Comparison of ENCODE assay signal across 8 cellular contexts in the genomic region with DNA sequence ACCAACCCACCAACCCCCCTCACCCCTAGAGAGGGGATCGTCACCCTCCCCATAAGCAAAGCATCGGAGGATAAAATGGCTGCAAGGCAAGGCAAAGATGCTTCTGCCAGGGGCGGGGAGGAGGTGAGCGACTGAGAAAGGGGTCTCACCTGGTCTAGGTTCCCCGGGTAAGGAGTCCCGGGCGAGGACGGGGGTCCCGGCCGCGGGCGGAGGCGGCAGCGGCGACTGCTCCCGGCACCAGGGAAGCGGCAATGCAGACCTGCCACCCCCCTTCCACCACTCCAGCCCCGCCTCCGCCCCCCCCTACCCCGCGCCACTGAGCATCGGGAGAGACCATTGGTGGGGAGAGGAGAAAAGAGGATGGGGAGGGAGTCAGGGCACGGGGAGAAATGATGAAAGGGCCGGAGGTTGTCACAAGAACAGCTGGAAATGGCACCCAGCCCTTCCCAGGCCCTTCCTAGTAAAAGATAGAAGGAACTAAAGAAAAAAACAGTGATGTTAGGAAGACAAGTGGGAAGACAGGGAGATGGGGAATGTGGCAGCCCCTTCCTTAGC. TPM values are rescaled to one million over a fixed set of nuclear protein-coding genes. Genes with fewer than 3 reads are reported as not detected.
DNase-seq lines count a peak whose midpoint lies in the region; ATAC-seq, FAIRE-seq and TF ChIP-seq lines count a peak whose summit lies in the region.

TSS of gene SV2A (minus strand) at position 255 of the 555 bp plus-strand sequence. CDS start 4,004 bp downstream, outside the sequence.

- H3K79me2 ChIP-seq in K562 (ENCODE audit: control insufficient read depth, insufficient read depth, low read length) (no peaks in the 10 kb centered on the region), smooth muscle cell (ENCODE audit: low read depth) (peaks cover 8% of the 10 kb centered on the region), PC-9 (ENCODE audit: low read depth) (no peaks in the 10 kb centered on the region)

- intact Hi-C loops in K562 (cut with micrococcal nuclease), result no loop called here
- intact Hi-C loops in PC-9 (cut with micrococcal nuclease; ENCODE audit: unreplicated experiment), result no loop called here

- H4K20me1 ChIP-seq in K562 (replicated peaks; ENCODE audit: control insufficient read depth, insufficient read depth, low read length), result 0 out of 2 replicates have a peak, but pooled peaks cover 3% of the 10 kb centered on the region
- no peaks in the 10 kb centered on the region for H4K20me1 ChIP-seq in smooth muscle cell (ENCODE audit: low read depth)
- no peaks in the 10 kb centered on the region for H4K20me1 ChIP-seq in PC-9 (ENCODE audit: insufficient read depth)

- H3K27ac ChIP-seq in K562 (ENCODE audit: extremely low read depth, low read depth, low read length), result no peak within 1 kb of the TSS
- H3K27ac ChIP-seq in iPS-20b (ENCODE audit: low read length), result peak within 1 kb of the TSS; percentile 48
- no peak within 1 kb of the TSS for H3K27ac ChIP-seq in smooth muscle cell (ENCODE audit: low read depth)
- no peak within 1 kb of the TSS for H3K27ac ChIP-seq in PC-9

- peaks cover 8% of the 10 kb centered on the region; the same call in 2 of the 3 replicates for H3K36me3 ChIP-seq in K562 (ENCODE audit: control insufficient read depth, insufficient read depth, low read length)
- peaks cover 20% of the 10 kb centered on the region for H3K36me3 ChIP-seq in iPS-20b (ENCODE audit: insufficient read depth, low read depth, low read length)
- no peaks in the 10 kb centered on the region for H3K36me3 ChIP-seq in smooth muscle cell (ENCODE audit: low read depth)
- H3K36me3 ChIP-seq in PC-9 (ENCODE audit: low read depth), result peaks cover 4% of the 10 kb centered on the region; the same call in 1 of the 2 replicates

- H3K4me2 ChIP-seq in K562 (ENCODE audit: insufficient read depth, low read length) (no peak within 1 kb of the TSS), smooth muscle cell (peak within 1 kb of the TSS; percentile 99), PC-9 (no peak within 1 kb of the TSS)

- 54% methylated on average over 4 of the region's 24 CpGs for WGBS in K562 (ENCODE audit: insufficient coverage, low coverage, missing lambda C conversion rate)
- 1% methylated on average over 22 of the region's 24 CpGs for WGBS in smooth muscle cell (ENCODE audit: low lambda C conversion rate)

- peak; percentile 11; the same call in 1 of the 3 replicates for ATAC-seq in K562

- TF ChIP-seq CTCF in K562 (IDR thresholded peaks at IDR 0.05 in 2 of 3, conservative IDR thresholded peaks at IDR 0.05 in 1 of 3; ENCODE audit: insufficient read depth in 2 of 3, low read depth in 1 of 3, low read length in 3 of 3) (no peak), smooth muscle cell (IDR thresholded peaks at IDR 0.05; ENCODE audit: borderline replicate concordance, insufficient read depth, poor library complexity, severe bottlenecking) (no peak), PC-9 (conservative IDR thresholded peaks at IDR 0.05) (no peak)

- TF ChIP-seq RAD21 in K562 (CRISPR knock-in tag; conservative IDR thresholded peaks at IDR 0.05 in 1 of 2, IDR thresholded peaks at IDR 0.05 in 1 of 2), result no peak

- H3K9ac ChIP-seq in K562 (ENCODE audit: insufficient read depth in 1 of 2, low read depth in 2 of 2, low read length in 2 of 2) (peak within 1 kb of the TSS in 1 of 2 experiments; percentile 48; a peak in 1 of 4 replicates), iPS-20b (ENCODE audit: low read depth, low read length) (peak within 1 kb of the TSS; percentile 82; the same call in 1 of the 2 replicates), smooth muscle cell (ENCODE audit: low read depth) (peak within 1 kb of the TSS; percentile 62)

- CTCF ChIA-PET in K562 (lab: Yijun Ruan, JAX; ENCODE audit: low intra/inter-chr PET ratio), result no interaction called here
- CTCF ChIA-PET in PC-9 (lab: Charles Lee), result no interaction called here

- TF ChIP-seq POLR2A in K562 (conservative IDR thresholded peaks at IDR 0.05), result no peak

- H3F3A ChIP-seq in smooth muscle cell (ENCODE audit: low read depth), result no peaks in the 10 kb centered on the region
- peaks cover 20% of the 10 kb centered on the region; the same call in 1 of the 2 replicates for H3F3A ChIP-seq in PC-9 (ENCODE audit: insufficient read depth, low read depth)

- DNase-seq in C1 segment of cervical spinal cord (lab: John Stamatoyannopoulos, UW), result peak in 12 of 14 donors; percentile 7 to 88 (median 40)
- peak; percentile 59 for DNase-seq in Jurkat, Clone E6-1 (ENCODE audit: low read depth, low spot score)
- peak; percentile 36 for DNase-seq in T follicular helper cell (ENCODE audit: low read depth)
- DNase-seq in K562 (ENCODE audit: extremely low read depth in 1 of 4, low spot score in 3 of 4), result no peak
- DNase-seq in smooth muscle cell (lab: John Stamatoyannopoulos, UW; ENCODE audit: unreplicated experiment), result peak; percentile 13
- no peak for DNase-seq in PC-9
- no peak for DNase-seq in RCC 7860 (ENCODE audit: low spot score)

- H3K27me3 ChIP-seq in K562 (ENCODE audit: control insufficient read depth in 2 of 2, insufficient read depth in 2 of 2, low read length in 2 of 2) (no peaks in the 10 kb centered on the region), iPS-20b (ENCODE audit: insufficient read depth, low read length) (no peaks in the 10 kb centered on the region), smooth muscle cell (ENCODE audit: low read depth) (no peaks in the 10 kb centered on the region), PC-9 (ENCODE audit: insufficient read depth, low read depth) (no peaks in the 10 kb centered on the region)

- H3K9me3 ChIP-seq in K562 (replicated peaks; ENCODE audit: control insufficient read depth, insufficient read depth, low read depth, low read length) (no peaks in the 10 kb centered on the region), iPS-20b (ENCODE audit: insufficient read depth, low read depth, low read length) (no peaks in the 10 kb centered on the region), smooth muscle cell (replicated peaks; ENCODE audit: low read depth) (no peaks in the 10 kb centered on the region), PC-9 (ENCODE audit: insufficient read depth, low read depth) (no peaks in the 10 kb centered on the region)

- FAIRE-seq in K562 (lab: Jason Lieb, UNC) (no peak), RCC 7860 (lab: Jason Lieb, UNC) (no peak)

- H3K4me1 ChIP-seq in K562 (replicated peaks in 1 of 2; ENCODE audit: control insufficient read depth in 2 of 2, insufficient read depth in 2 of 2, low read length in 2 of 2), result peaks cover 15 to 26% of the 10 kb centered on the region in 2 experiments
- peaks cover 14% of the 10 kb centered on the region for H3K4me1 ChIP-seq in iPS-20b (ENCODE audit: insufficient read depth, low read length)
- H3K4me1 ChIP-seq in smooth muscle cell (ENCODE audit: low read depth), result peaks cover 12% of the 10 kb centered on the region
- H3K4me1 ChIP-seq in PC-9 (replicated peaks; ENCODE audit: insufficient read depth), result no peaks in the 10 kb centered on the region

- no peak for TF ChIP-seq EP300 in K562 (IDR thresholded peaks at IDR 0.05; ENCODE audit: low read length)

- peak within 1 kb of the TSS; percentile 86 for H3K4me3 ChIP-seq in Jurkat, Clone E6-1 (ENCODE audit: low read length)
- H3K4me3 ChIP-seq in K562 (no peak within 1 kb of the TSS), iPS-20b (ENCODE audit: low read length) (peak within 1 kb of the TSS; percentile 98), smooth muscle cell (peak within 1 kb of the TSS; percentile 89), PC-9 (no peak within 1 kb of the TSS)

- no TSS peak for BruUV-seq in K562 (replicated peaks; lab: Mats Ljungman, UMichigan)
- no TSS peak for BruUV-seq in PC-9 (replicated peaks; lab: Mats Ljungman, UMichigan)

- in situ Hi-C loops in K562 (cut with MboI), result no loop called here

- H3K9me2 ChIP-seq in PC-9 (ENCODE audit: insufficient read depth), result no peaks in the 10 kb centered on the region

- peak within 1 kb of the TSS; percentile 12; the same call in 1 of the 2 replicates for H2AFZ ChIP-seq in K562 (ENCODE audit: low read depth, low read length)
- peak within 1 kb of the TSS; percentile 82 for H2AFZ ChIP-seq in smooth muscle cell (ENCODE audit: low read depth)
- no peak within 1 kb of the TSS for H2AFZ ChIP-seq in PC-9

- POLR2A ChIA-PET in K562 (lab: Yijun Ruan, JAX), result interaction anchor here (1.2 kb wide), 1 partner anchor 32 kb away, joined by 4 read pairs; no protein-coding TSS in a partner anchor
- POLR2A ChIA-PET in PC-9 (lab: Charles Lee; ENCODE audit: unreplicated experiment), result no interaction called here

- H3K9me1 ChIP-seq in K562 (ENCODE audit: control insufficient read depth, insufficient read depth, low read length), result no peaks in the 10 kb centered on the region

RNA-seq across cellular contexts. Expression of gene SV2A, which starts in this region (rescaled TPM):
- polyA plus RNA-seq in Jurkat, Clone E6-1 (2012; ENCODE audit: insufficient read depth, insufficient read length), result 20.3 TPM
- total RNA-seq in K562 (2011; cell fraction: chromatin; rRNA removed; ENCODE audit: low replicate concordance), result 0.56 and 0.58 TPM in 2 replicates
- total RNA-seq in K562 (2011; cell fraction: nucleolus; rRNA removed), result 0.33 and 0.53 TPM in 2 replicates
- total RNA-seq in K562 (2011; cell fraction: nucleoplasm; rRNA removed), result 0.46 and 0.51 TPM in 2 replicates
- total RNA-seq in K562 (2014; rRNA removed) (0.08 and 0.09 TPM in 2 replicates), K562 (2014; rRNA removed; fragmentation: Illumina TruSeq; extraction: Trizol) (0.06 and 0.11 TPM in 2 replicates), K562 (2015; rRNA removed; fragmentation: Illumina TruSeq; extraction: Trizol) (0.04 and 0.07 TPM in 2 replicates), K562 (2021) (0.20 and 0.22 TPM in 2 replicates), smooth muscle cell (9.8 and 14.6 TPM in 2 replicates), PC-9 (2021) (0.20 and 0.33 TPM in 2 replicates)
- polyA plus RNA-seq in K562 (2011; rRNA removed) (0.12 and 0.14 TPM in 2 replicates), K562 (2014; fragmentation: Illumina TruSeq; extraction: Trizol) (0.10 and 0.30 TPM in 2 replicates), K562 (2014; fragmentation: Nextera tagmentation; extraction: Ambion mirVana) (under 1 TPM in 1 of 2 experiments, not detected in 1; 0.10 TPM), K562 (2014; rRNA removed) (0.16 and 0.20 TPM in 2 replicates), smooth muscle cell (10.5 and 14.0 TPM in 2 replicates)
- polyA plus RNA-seq in K562 (2011; cell fraction: cytosol; rRNA removed), result 0.12 and 0.25 TPM in 2 replicates
- 0.31 TPM in 2 replicates for polyA plus RNA-seq in K562 (2011; cell fraction: nucleus; rRNA removed)
- polyA plus RNA-seq in K562 (2012), result 0.18 and 0.30 TPM in 2 replicates
- polyA minus RNA-seq in K562 (2011; rRNA and poly(A)+ RNA removed), result 0.07 and 0.15 TPM in 2 replicates
- polyA minus RNA-seq in K562 (2011; cell fraction: cytosol; rRNA and poly(A)+ RNA removed), result not detected in 2 replicates
- polyA minus RNA-seq in K562 (2011; cell fraction: nucleus; rRNA and poly(A)+ RNA removed), result 0.11 and 0.13 TPM in 2 replicates

Comparison
In these comparisons a context has a peak if more than half of its experiments do, and no peak if none do; other contexts are left out.
1. Peak in ATAC-seq in K562; RNA of the gene not detected or under 1 TPM.
2. DNase-seq: peak in C1 segment of cervical spinal cord (12 of 14), Jurkat, Clone E6-1 (single experiment), T follicular helper cell (single experiment) and smooth muscle cell (single experiment); none in K562 (0 of 4), PC-9 (0 of 2) and RCC 7860 (single experiment).
3. H3K4me3 ChIP-seq: peak in Jurkat, Clone E6-1 (single experiment), iPS-20b (single experiment) and smooth muscle cell (single experiment); none in K562 (single experiment) and PC-9 (single experiment).